ENCODE assay signal across 1 cellular context in the genomic region with DNA sequence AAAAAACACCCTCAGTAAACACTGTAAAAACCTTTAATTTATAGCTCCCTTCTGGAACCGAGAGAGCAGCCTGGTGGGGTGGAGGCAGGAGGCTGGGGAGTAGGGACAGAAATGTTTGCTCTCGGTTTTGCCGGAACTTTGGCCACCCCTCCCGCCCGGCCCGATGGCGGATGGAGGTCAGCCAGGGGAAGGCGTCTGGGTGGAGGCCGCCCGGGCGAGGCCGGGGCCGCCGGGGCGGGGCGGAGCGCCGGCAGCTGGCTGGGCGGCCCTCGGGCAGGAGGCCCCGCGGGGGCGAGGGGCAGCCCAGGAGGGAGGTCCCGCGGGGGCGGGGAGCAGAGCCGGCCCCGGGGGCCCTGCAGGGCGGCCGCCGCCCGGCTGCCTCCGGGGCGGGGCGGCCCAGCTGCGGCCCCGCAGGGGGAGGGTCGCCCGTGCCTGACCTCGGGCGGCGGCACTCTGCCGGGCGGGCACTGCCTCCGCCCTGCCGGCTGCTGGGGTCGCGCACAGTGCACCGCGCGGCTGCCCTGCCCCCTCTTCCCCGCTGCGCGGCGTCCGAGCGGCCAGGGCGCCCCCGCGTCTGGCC.
TF ChIP-seq lines count a peak whose summit lies in the region.

No MANE protein-coding gene starts in this region.

TF ChIP-seq in HepG2, 621 proteins besides CTCF, POLR2A, EP300 and RAD21 (continued from another document and continues in another):
- TF ChIP-seq, protein P1, sequence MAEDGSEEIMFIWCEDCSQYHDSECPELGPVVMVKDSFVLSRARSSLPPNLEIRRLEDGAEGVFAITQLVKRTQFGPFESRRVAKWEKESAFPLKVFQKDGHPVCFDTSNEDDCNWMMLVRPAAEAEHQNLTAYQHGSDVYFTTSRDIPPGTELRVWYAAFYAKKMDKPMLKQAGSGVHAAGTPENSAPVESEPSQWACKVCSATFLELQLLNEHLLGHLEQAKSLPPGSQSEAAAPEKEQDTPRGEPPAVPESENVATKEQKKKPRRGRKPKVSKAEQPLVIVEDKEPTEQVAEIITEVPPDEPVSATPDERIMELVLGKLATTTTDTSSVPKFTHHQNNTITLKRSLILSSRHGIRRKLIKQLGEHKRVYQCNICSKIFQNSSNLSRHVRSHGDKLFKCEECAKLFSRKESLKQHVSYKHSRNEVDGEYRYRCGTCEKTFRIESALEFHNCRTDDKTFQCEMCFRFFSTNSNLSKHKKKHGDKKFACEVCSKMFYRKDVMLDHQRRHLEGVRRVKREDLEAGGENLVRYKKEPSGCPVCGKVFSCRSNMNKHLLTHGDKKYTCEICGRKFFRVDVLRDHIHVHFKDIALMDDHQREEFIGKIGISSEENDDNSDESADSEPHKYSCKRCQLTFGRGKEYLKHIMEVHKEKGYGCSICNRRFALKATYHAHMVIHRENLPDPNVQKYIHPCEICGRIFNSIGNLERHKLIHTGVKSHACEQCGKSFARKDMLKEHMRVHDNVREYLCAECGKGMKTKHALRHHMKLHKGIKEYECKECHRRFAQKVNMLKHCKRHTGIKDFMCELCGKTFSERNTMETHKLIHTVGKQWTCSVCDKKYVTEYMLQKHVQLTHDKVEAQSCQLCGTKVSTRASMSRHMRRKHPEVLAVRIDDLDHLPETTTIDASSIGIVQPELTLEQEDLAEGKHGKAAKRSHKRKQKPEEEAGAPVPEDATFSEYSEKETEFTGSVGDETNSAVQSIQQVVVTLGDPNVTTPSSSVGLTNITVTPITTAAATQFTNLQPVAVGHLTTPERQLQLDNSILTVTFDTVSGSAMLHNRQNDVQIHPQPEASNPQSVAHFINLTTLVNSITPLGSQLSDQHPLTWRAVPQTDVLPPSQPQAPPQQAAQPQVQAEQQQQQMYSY (CRISPR knock-in tag; IDR thresholded peaks at IDR 0.05): no peak
- no peak for TF ChIP-seq EEA1 (CRISPR knock-in tag; IDR thresholded peaks at IDR 0.05; ENCODE audit: borderline replicate concordance)
- TF ChIP-seq, protein P2, sequence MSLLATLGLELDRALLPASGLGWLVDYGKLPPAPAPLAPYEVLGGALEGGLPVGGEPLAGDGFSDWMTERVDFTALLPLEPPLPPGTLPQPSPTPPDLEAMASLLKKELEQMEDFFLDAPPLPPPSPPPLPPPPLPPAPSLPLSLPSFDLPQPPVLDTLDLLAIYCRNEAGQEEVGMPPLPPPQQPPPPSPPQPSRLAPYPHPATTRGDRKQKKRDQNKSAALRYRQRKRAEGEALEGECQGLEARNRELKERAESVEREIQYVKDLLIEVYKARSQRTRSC (CRISPR knock-in tag; IDR thresholded peaks at IDR 0.05; ENCODE audit: low read depth): no peak
- peak; percentile 36; the same call in 1 of the 2 replicates for TF ChIP-seq POGZ (CRISPR knock-in tag; IDR thresholded peaks at IDR 0.05)
- no peak; the same call in 2 of the 3 replicates for TF ChIP-seq MXI1 (IDR thresholded peaks at IDR 0.05; ENCODE audit: borderline replicate concordance, low read depth, low read length)
- TF ChIP-seq, protein P3, sequence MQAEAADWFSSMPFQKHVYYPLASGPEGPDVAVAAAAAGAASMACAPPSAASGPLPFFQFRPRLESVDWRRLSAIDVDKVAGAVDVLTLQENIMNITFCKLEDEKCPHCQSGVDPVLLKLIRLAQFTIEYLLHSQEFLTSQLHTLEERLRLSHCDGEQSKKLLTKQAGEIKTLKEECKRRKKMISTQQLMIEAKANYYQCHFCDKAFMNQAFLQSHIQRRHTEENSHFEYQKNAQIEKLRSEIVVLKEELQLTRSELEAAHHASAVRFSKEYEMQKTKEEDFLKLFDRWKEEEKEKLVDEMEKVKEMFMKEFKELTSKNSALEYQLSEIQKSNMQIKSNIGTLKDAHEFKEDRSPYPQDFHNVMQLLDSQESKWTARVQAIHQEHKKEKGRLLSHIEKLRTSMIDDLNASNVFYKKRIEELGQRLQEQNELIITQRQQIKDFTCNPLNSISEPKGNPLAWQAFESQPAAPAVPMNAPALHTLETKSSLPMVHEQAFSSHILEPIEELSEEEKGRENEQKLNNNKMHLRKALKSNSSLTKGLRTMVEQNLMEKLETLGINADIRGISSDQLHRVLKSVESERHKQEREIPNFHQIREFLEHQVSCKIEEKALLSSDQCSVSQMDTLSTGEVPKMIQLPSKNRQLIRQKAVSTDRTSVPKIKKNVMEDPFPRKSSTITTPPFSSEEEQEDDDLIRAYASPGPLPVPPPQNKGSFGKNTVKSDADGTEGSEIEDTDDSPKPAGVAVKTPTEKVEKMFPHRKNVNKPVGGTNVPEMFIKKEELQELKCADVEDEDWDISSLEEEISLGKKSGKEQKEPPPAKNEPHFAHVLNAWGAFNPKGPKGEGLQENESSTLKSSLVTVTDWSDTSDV (CRISPR knock-in tag; IDR thresholded peaks at IDR 0.05): no peak
- TF ChIP-seq NFE2L1 (CRISPR knock-in tag; IDR thresholded peaks at IDR 0.05; ENCODE audit: borderline replicate concordance): no peak
- no peak for TF ChIP-seq PCBP1 (IDR thresholded peaks at IDR 0.05; ENCODE audit: borderline replicate concordance, low read depth, low read length)
- TF ChIP-seq GTF2F1 (IDR thresholded peaks at IDR 0.05; ENCODE audit: low read length): no peak
- TF ChIP-seq, protein P4, sequence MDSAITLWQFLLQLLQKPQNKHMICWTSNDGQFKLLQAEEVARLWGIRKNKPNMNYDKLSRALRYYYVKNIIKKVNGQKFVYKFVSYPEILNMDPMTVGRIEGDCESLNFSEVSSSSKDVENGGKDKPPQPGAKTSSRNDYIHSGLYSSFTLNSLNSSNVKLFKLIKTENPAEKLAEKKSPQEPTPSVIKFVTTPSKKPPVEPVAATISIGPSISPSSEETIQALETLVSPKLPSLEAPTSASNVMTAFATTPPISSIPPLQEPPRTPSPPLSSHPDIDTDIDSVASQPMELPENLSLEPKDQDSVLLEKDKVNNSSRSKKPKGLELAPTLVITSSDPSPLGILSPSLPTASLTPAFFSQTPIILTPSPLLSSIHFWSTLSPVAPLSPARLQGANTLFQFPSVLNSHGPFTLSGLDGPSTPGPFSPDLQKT (CRISPR knock-in tag; IDR thresholded peaks at IDR 0.05; ENCODE audit: borderline replicate concordance): no peak
- no peak for TF ChIP-seq U2AF2 (IDR thresholded peaks at IDR 0.05; ENCODE audit: low read depth, low read length)
- TF ChIP-seq SYNCRIP (IDR thresholded peaks at IDR 0.05; ENCODE audit: insufficient read depth, low read depth, low read length): no peak
- no peak for TF ChIP-seq ZNF264 (CRISPR knock-in tag; IDR thresholded peaks at IDR 0.05)
- no peak for TF ChIP-seq TOE1 (CRISPR knock-in tag; IDR thresholded peaks at IDR 0.05)
- TF ChIP-seq, protein P5, sequence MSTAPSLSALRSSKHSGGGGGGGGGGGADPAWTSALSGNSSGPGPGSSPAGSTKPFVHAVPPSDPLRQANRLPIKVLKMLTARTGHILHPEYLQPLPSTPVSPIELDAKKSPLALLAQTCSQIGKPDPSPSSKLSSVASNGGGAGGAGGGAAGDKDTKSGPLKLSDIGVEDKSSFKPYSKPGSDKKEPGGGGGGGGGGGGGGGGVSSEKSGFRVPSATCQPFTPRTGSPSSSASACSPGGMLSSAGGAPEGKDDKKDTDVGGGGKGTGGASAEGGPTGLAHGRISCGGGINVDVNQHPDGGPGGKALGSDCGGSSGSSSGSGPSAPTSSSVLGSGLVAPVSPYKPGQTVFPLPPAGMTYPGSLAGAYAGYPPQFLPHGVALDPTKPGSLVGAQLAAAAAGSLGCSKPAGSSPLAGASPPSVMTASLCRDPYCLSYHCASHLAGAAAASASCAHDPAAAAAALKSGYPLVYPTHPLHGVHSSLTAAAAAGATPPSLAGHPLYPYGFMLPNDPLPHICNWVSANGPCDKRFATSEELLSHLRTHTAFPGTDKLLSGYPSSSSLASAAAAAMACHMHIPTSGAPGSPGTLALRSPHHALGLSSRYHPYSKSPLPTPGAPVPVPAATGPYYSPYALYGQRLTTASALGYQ (CRISPR knock-in tag; IDR thresholded peaks at IDR 0.05): no peak
- no peak for TF ChIP-seq ZNF777 (CRISPR knock-in tag; IDR thresholded peaks at IDR 0.05)
- TF ChIP-seq, protein P6, sequence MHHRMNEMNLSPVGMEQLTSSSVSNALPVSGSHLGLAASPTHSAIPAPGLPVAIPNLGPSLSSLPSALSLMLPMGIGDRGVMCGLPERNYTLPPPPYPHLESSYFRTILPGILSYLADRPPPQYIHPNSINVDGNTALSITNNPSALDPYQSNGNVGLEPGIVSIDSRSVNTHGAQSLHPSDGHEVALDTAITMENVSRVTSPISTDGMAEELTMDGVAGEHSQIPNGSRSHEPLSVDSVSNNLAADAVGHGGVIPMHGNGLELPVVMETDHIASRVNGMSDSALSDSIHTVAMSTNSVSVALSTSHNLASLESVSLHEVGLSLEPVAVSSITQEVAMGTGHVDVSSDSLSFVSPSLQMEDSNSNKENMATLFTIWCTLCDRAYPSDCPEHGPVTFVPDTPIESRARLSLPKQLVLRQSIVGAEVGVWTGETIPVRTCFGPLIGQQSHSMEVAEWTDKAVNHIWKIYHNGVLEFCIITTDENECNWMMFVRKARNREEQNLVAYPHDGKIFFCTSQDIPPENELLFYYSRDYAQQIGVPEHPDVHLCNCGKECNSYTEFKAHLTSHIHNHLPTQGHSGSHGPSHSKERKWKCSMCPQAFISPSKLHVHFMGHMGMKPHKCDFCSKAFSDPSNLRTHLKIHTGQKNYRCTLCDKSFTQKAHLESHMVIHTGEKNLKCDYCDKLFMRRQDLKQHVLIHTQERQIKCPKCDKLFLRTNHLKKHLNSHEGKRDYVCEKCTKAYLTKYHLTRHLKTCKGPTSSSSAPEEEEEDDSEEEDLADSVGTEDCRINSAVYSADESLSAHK (CRISPR knock-in tag; IDR thresholded peaks at IDR 0.05; ENCODE audit: borderline replicate concordance): no peak
- peak; percentile 59; the same call in 1 of the 2 replicates for TF ChIP-seq NR2C2 (CRISPR knock-in tag; IDR thresholded peaks at IDR 0.05; ENCODE audit: borderline replicate concordance)
- TF ChIP-seq ZNF780A (CRISPR knock-in tag; IDR thresholded peaks at IDR 0.05): no peak
- TF ChIP-seq MYNN (CRISPR knock-in tag; IDR thresholded peaks at IDR 0.05; ENCODE audit: low read depth): no peak
- TF ChIP-seq CHCHD3 (CRISPR knock-in tag; IDR thresholded peaks at IDR 0.05): no peak
- no peak for TF ChIP-seq ZFP62 (CRISPR knock-in tag; IDR thresholded peaks at IDR 0.05)
- TF ChIP-seq ZNF841 (CRISPR knock-in tag; IDR thresholded peaks at IDR 0.05; ENCODE audit: borderline replicate concordance): no peak
- TF ChIP-seq ZNF605 (CRISPR knock-in tag; IDR thresholded peaks at IDR 0.05): no peak
- TF ChIP-seq ELF1 (CRISPR knock-in tag; IDR thresholded peaks at IDR 0.05): no peak
- no peak for TF ChIP-seq ZNF382 (CRISPR knock-in tag; IDR thresholded peaks at IDR 0.05; ENCODE audit: borderline replicate concordance)
- no peak for TF ChIP-seq ZNF441 (CRISPR knock-in tag; IDR thresholded peaks at IDR 0.05; ENCODE audit: borderline replicate concordance)
- TF ChIP-seq ZNF839 (CRISPR knock-in tag; IDR thresholded peaks at IDR 0.05; ENCODE audit: borderline replicate concordance): no peak
- TF ChIP-seq ZNF501 (CRISPR knock-in tag; IDR thresholded peaks at IDR 0.05): no peak
- TF ChIP-seq, protein P7, sequence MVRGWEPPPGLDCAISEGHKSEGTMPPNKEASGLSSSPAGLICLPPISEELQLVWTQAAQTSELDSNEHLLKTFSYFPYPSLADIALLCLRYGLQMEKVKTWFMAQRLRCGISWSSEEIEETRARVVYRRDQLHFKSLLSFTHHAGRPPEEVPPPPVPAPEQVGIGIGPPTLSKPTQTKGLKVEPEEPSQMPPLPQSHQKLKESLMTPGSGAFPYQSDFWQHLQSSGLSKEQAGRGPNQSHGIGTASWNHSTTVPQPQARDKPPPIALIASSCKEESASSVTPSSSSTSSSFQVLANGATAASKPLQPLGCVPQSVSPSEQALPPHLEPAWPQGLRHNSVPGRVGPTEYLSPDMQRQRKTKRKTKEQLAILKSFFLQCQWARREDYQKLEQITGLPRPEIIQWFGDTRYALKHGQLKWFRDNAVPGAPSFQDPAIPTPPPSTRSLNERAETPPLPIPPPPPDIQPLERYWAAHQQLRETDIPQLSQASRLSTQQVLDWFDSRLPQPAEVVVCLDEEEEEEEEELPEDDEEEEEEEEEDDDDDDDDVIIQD (CRISPR knock-in tag; IDR thresholded peaks at IDR 0.05; ENCODE audit: low read depth): no peak
- no peak for TF ChIP-seq ZNF180 (CRISPR knock-in tag; IDR thresholded peaks at IDR 0.05; ENCODE audit: borderline replicate concordance, low read depth)
- no peak for TF ChIP-seq MTF1 (CRISPR knock-in tag; IDR thresholded peaks at IDR 0.05)
- TF ChIP-seq MBNL3 (CRISPR knock-in tag; conservative IDR thresholded peaks at IDR 0.05): no peak
- TF ChIP-seq, protein P8, sequence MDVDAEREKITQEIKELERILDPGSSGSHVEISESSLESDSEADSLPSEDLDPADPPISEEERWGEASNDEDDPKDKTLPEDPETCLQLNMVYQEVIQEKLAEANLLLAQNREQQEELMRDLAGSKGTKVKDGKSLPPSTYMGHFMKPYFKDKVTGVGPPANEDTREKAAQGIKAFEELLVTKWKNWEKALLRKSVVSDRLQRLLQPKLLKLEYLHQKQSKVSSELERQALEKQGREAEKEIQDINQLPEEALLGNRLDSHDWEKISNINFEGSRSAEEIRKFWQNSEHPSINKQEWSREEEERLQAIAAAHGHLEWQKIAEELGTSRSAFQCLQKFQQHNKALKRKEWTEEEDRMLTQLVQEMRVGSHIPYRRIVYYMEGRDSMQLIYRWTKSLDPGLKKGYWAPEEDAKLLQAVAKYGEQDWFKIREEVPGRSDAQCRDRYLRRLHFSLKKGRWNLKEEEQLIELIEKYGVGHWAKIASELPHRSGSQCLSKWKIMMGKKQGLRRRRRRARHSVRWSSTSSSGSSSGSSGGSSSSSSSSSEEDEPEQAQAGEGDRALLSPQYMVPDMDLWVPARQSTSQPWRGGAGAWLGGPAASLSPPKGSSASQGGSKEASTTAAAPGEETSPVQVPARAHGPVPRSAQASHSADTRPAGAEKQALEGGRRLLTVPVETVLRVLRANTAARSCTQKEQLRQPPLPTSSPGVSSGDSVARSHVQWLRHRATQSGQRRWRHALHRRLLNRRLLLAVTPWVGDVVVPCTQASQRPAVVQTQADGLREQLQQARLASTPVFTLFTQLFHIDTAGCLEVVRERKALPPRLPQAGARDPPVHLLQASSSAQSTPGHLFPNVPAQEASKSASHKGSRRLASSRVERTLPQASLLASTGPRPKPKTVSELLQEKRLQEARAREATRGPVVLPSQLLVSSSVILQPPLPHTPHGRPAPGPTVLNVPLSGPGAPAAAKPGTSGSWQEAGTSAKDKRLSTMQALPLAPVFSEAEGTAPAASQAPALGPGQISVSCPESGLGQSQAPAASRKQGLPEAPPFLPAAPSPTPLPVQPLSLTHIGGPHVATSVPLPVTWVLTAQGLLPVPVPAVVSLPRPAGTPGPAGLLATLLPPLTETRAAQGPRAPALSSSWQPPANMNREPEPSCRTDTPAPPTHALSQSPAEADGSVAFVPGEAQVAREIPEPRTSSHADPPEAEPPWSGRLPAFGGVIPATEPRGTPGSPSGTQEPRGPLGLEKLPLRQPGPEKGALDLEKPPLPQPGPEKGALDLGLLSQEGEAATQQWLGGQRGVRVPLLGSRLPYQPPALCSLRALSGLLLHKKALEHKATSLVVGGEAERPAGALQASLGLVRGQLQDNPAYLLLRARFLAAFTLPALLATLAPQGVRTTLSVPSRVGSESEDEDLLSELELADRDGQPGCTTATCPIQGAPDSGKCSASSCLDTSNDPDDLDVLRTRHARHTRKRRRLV (CRISPR knock-in tag; IDR thresholded peaks at IDR 0.05): 0 out of 2 replicates have a peak, but pooled peaks have one; percentile 67
- TF ChIP-seq FOXA1 (IDR thresholded peaks at IDR 0.05): no peak
- no peak for TF ChIP-seq FOXA1 (CRISPR knock-in tag; IDR thresholded peaks at IDR 0.05)
